ENCODE assay signal across 8 cellular contexts in the genomic region with DNA sequence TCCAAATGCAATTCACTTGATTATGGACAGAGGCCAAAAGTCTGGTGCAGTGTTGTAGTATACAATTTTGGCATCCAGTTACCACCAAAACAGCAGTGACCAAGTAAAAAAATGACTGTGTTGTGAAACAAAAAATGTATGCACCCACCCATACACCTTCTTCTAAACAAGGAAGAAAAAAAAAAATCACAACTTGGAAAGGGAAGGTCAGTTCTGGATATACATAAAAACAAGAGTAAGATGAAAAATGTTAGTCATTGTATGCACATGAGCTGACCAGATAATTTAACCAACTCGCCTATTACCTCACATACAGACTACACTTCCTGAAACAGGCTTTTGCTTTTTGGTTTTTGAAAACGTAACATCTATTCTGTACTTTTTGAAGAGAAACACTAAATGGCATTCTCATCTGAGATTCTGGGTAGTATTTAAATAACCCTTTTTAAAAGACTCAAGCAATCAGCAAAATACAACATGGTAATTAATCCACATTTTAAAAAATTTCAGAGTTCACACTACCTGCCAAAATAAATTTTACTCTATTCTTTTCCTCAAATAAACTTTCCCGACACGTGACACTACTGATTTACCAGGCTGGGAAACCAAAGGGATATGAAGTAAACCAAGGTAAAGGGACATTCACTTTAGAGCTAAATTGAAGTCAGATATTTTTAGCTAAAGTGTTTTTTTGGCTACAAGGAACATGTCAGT. TPM values are rescaled to one million over a fixed set of nuclear protein-coding genes. Genes with fewer than 3 reads are reported as not detected.
DNase-seq lines count a peak whose midpoint lies in the region; ATAC-seq, FAIRE-seq and TF ChIP-seq lines count a peak whose summit lies in the region.

No MANE protein-coding gene starts in this region.

- POLR2A ChIA-PET in A549 (lab: Yijun Ruan, JAX) = interaction anchor here (0.6 to 0.8 kb wide), 4 partner anchors 19 to 411 kb away, joined by 3 to 6 read pairs (median 4); no protein-coding TSS in a partner anchor
- POLR2A ChIA-PET in activated CD4-positive, alpha-beta memory T cell treated with anti-CD3 and anti-CD28 coated beads for 36 hours (lab: Charles Lee) = interaction anchor here (0.6 to 1.1 kb wide), 2 partner anchors 11 to 33 kb away, joined by 3 read pairs; no protein-coding TSS in a partner anchor

- TF ChIP-seq POLR2A in A549 (IDR thresholded peaks at IDR 0.05; ENCODE audit: low read length) = no peak

- peak overlapping the region; percentile 74 for H3K4me2 ChIP-seq in A549

- H3K27me3 ChIP-seq in HAP-1 (ENCODE audit: low read depth) = no peaks in the 10 kb centered on the region

- intact Hi-C loops in activated CD4-positive, alpha-beta memory T cell treated with anti-CD3 and anti-CD28 coated beads for 36 hours (cut with micrococcal nuclease) = loop anchor here (1.0 to 2.0 kb wide), 3 partner anchors 14 to 52 kb away; no protein-coding TSS in a partner anchor

- H3K36me3 Mint-ChIP-seq in activated CD4-positive, alpha-beta memory T cell treated with anti-CD3 and anti-CD28 coated beads for 36 hours = peaks cover 27% of the 10 kb centered on the region
- H3K36me3 Mint-ChIP-seq in immature natural killer cell (peaks cover 4 to 7% (median 6%) of the 10 kb centered on the region in 3 donors), type B pancreatic cell (peaks cover 4% of the 10 kb centered on the region)

- FAIRE-seq in A549 (lab: Jason Lieb, UNC) = peak; percentile 67

- TF ChIP-seq EP300 in A549 (IDR thresholded peaks at IDR 0.05) = no peak

- no peaks in the 10 kb centered on the region for H3K9me3 ChIP-seq in A549
- peaks cover 6% of the 10 kb centered on the region for H3K9me3 ChIP-seq in HAP-1

- CTCF ChIA-PET in A549 (lab: Yijun Ruan, JAX) = interaction anchor here (0.6 to 2.8 kb wide), 14 partner anchors 15 to 415 kb away, joined by 3 to 11 read pairs (median 3); no protein-coding TSS in a partner anchor
- CTCF ChIA-PET in activated CD4-positive, alpha-beta memory T cell treated with anti-CD3 and anti-CD28 coated beads for 36 hours (lab: Charles Lee) = interaction anchor here (0.7 to 2.1 kb wide), 3 partner anchors 38 to 234 kb away, joined by 3 to 13 read pairs (median 5); no protein-coding TSS in a partner anchor

- H3K27me3 Mint-ChIP-seq in activated CD4-positive, alpha-beta memory T cell treated with anti-CD3 and anti-CD28 coated beads for 36 hours = no peaks in the 10 kb centered on the region
- H3K27me3 Mint-ChIP-seq in immature natural killer cell (ENCODE audit: low read depth in 3 of 3) (peaks cover 27 to 34% (median 30%) of the 10 kb centered on the region in 3 donors), type B pancreatic cell (no peaks in the 10 kb centered on the region)

- 25% methylated on average over 4 of the region's 4 CpGs for WGBS in A549 (ENCODE audit: missing lambda C conversion rate)

- no peaks in the 10 kb centered on the region for H3K9me3 Mint-ChIP-seq in activated CD4-positive, alpha-beta memory T cell treated with anti-CD3 and anti-CD28 coated beads for 36 hours
- H3K9me3 Mint-ChIP-seq in immature natural killer cell (peaks cover 0 to 1% (median 0%) of the 10 kb centered on the region in 6 donors), type B pancreatic cell (no peaks in the 10 kb centered on the region)

- H3K4me3 Mint-ChIP-seq in activated CD4-positive, alpha-beta memory T cell treated with anti-CD3 and anti-CD28 coated beads for 36 hours = peak overlapping the region; percentile 87
- peak overlapping the region; percentile 90 to 98 (median 98) for H3K4me3 Mint-ChIP-seq in immature natural killer cell
- peak overlapping the region; percentile 98 for H3K4me3 Mint-ChIP-seq in type B pancreatic cell

- H3K4me3 ChIP-seq in A549 (peak overlapping the region; percentile 79), HAP-1 (peak overlapping the region; percentile 64)

- peak overlapping the region; percentile 54 to 92 for H3K27ac ChIP-seq in A549

- no peak for TF ChIP-seq CTCF in A549 (IDR thresholded peaks at IDR 0.05)
- no peak for TF ChIP-seq CTCF in type B pancreatic cell (conservative IDR thresholded peaks at IDR 0.05)

- 0 out of 2 replicates have a peak, but pooled peaks cover 3% of the 10 kb centered on the region for H3K36me3 ChIP-seq in HAP-1 (replicated peaks)

- H3K4me1 Mint-ChIP-seq in activated CD4-positive, alpha-beta memory T cell treated with anti-CD3 and anti-CD28 coated beads for 36 hours (ENCODE audit: low read depth) = peaks cover 52% of the 10 kb centered on the region
- peaks cover 62 to 64% of the 10 kb centered on the region in 2 donors for H3K4me1 Mint-ChIP-seq in immature natural killer cell
- peaks cover 30% of the 10 kb centered on the region for H3K4me1 Mint-ChIP-seq in type B pancreatic cell (ENCODE audit: unreplicated experiment)

- H3K4me1 ChIP-seq in A549 (peaks cover 53% of the 10 kb centered on the region), HAP-1 (peaks cover 15% of the 10 kb centered on the region)

- TF ChIP-seq RAD21 in A549 (conservative IDR thresholded peaks at IDR 0.05 in 1 of 2, IDR thresholded peaks at IDR 0.05 in 1 of 2) = no peak

- peak overlapping the region; percentile 98 for H3K27ac Mint-ChIP-seq in activated CD4-positive, alpha-beta memory T cell treated with anti-CD3 and anti-CD28 coated beads for 36 hours
- peak overlapping the region; percentile 93 to 100 (median 99) for H3K27ac Mint-ChIP-seq in immature natural killer cell
- H3K27ac Mint-ChIP-seq in type B pancreatic cell = peak overlapping the region; percentile 83

- ATAC-seq in A549 (no peak), GM18517 (IDR thresholded peaks at IDR 0.05; ENCODE audit: unreplicated experiment) (no peak)

- peak in 1 of 2 experiments; percentile 52 for DNase-seq in A549 (ENCODE audit: low read depth in 1 of 2, low spot score in 1 of 2)
- DNase-seq in HAP-1 (ENCODE audit: low spot score in 2 of 2) = peak in 1 of 2 experiments; percentile 25
- DNase-seq in activated CD4-positive, alpha-beta memory T cell treated with anti-CD3 and anti-CD28 coated beads for 36 hours = no peak
- DNase-seq in immature natural killer cell = peak; percentile 15 to 25 (median 22)
- DNase-seq in type B pancreatic cell (ENCODE audit: extremely low spot score, unreplicated experiment) = no peak
- no peak for DNase-seq in NCI-H2171 (lab: John Stamatoyannopoulos, UW)
- no peak for DNase-seq in amniotic stem cell (lab: John Stamatoyannopoulos, UW)

- in situ Hi-C loops in HAP-1 (cut with MboI; ENCODE audit: low sequenced_read_pairs) = no loop called here

TF ChIP-seq in A549, 52 proteins besides CTCF, POLR2A, EP300 and RAD21:
- TF ChIP-seq FOSB (CRISPR knock-in tag; IDR thresholded peaks at IDR 0.05) (peak; percentile 84; the same call in 1 of the 2 replicates), HOXA7 (CRISPR knock-in tag; IDR thresholded peaks at IDR 0.05) (peak; percentile 89), ELK1 (IDR thresholded peaks at IDR 0.05; ENCODE audit: low read depth, low read length) (no peak), JUN (IDR thresholded peaks at IDR 0.05) (no peak), FOSL2 (IDR thresholded peaks at IDR 0.05) (no peak), FOSL2 (CRISPR knock-in tag; IDR thresholded peaks at IDR 0.05) (peak; percentile 13; the same call in 1 of the 2 replicates), EHF (CRISPR knock-in tag; IDR thresholded peaks at IDR 0.05) (peak; percentile 66), RARB (CRISPR knock-in tag; IDR thresholded peaks at IDR 0.05) (peak; percentile 64; the same call in 1 of the 2 replicates), ZFP36 (IDR thresholded peaks at IDR 0.05; ENCODE audit: borderline replicate concordance, partially characterized antibody) (no peak)
- TF ChIP-seq, protein P1, sequence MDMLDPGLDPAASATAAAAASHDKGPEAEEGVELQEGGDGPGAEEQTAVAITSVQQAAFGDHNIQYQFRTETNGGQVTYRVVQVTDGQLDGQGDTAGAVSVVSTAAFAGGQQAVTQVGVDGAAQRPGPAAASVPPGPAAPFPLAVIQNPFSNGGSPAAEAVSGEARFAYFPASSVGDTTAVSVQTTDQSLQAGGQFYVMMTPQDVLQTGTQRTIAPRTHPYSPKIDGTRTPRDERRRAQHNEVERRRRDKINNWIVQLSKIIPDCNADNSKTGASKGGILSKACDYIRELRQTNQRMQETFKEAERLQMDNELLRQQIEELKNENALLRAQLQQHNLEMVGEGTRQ (IDR thresholded peaks at IDR 0.05) = peak; percentile 45

RNA-seq across cellular contexts. Expression of gene GPCPD1, which starts 2.2 kb away (rescaled TPM):
- polyA plus RNA-seq in A549 (2011; rRNA removed) (71.5 and 75.1 TPM in 2 replicates), A549 (2017; fragmentation: RNase III; extraction: RNeasy Plus Mini Kit Qiagen cat#74134 plus additional on column Dnase treatment) (8.1 to 8.6 TPM (median 8.5 TPM) in 3 replicates), immature natural killer cell (10 to 100 TPM; 22.5 to 32.6 (median 24.1) TPM)
- polyA plus RNA-seq in A549 (2012; cell fraction: cytosol; rRNA removed) = 4.5 and 5.3 TPM in 2 replicates
- polyA plus RNA-seq in A549 (2012; cell fraction: nucleus; rRNA removed) = 9.5 and 21.7 TPM in 2 replicates
- 49.4 and 50.0 TPM in 2 replicates for polyA minus RNA-seq in A549 (2011; rRNA and poly(A)+ RNA removed)
- 10 to 100 TPM; 31.1 to 34.9 TPM for total RNA-seq in activated CD4-positive, alpha-beta memory T cell treated with anti-CD3 and anti-CD28 coated beads for 36 hours
- 31.0 and 37.5 TPM in 2 replicates for total RNA-seq in type B pancreatic cell (ENCODE audit: low replicate concordance)

Comparison
In these comparisons a context has a peak if more than half of its experiments do, and no peak if none do; other contexts are left out.
1. DNase-seq: peak in immature natural killer cell (3 of 3); none in activated CD4-positive, alpha-beta memory T cell treated with anti-CD3 and anti-CD28 coated beads for 36 hours (single experiment), type B pancreatic cell (single experiment), NCI-H2171 (single experiment) and amniotic stem cell (single experiment).
2. Peak in every context shown above with its lines, with median percentiles within 50 percentile points of each other: H3K27ac Mint-ChIP-seq and H3K4me3 Mint-ChIP-seq.